16 cellular contexts compared by ENCODE assay signal in the genomic region with DNA sequence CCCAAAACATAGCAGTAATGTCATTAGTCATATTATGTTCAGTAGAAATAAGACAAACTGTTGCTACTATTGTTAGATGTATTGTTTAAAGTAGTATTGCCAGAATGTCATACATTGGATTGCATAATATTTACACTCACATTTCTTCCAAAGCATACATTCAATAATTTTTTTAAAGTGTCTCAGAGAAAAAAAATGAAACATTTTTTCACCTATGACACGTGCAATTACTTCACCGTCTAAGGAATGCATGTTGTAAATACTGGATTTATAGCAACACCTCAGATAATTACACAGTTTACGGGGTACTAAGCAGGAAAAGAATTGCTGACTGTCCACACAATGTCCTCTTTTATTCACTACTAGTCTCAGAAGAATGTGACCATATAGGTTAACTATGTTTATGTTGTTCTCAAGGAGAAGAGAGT.
DNase-seq lines count a peak whose midpoint lies in the region; ATAC-seq and TF ChIP-seq lines count a peak whose summit lies in the region.
"Had no signal": no experiment of that assay in that cellular context is flagged by ENCODE, and none has a peak within 500 bp of the region (broad histone marks: within the 10 kb centered on the region; RNA-seq: fewer than 3 reads in every experiment).

No MANE protein-coding gene starts in this region.

- H3K4me2 ChIP-seq in osteoblast (ENCODE audit: insufficient read depth, low read length): peak overlapping the region; percentile 25
- H3K4me2 ChIP-seq: BLaER1 treated with 17β-estradiol and CSF1 and Interleukin-3, amounts not matched to agents 10 nM and 100 nM had no signal

- in situ Hi-C loops in Panc1 (cut with HindIII; ENCODE audit: low pct_unique_long_range_greater_than_20kb, low sequenced_read_pairs): no loop called here

- no peaks in the 10 kb centered on the region for H3K79me2 ChIP-seq in osteoblast (ENCODE audit: insufficient read depth, low read length)

- intact Hi-C loops in Panc1 (cut with micrococcal nuclease; ENCODE audit: unreplicated experiment): no loop called here

- H3K4me3 ChIP-seq in Panc1 (ENCODE audit: low read depth in 2 of 2, low read length in 2 of 2) (no peak overlapping the region), osteoblast (ENCODE audit: insufficient read depth, low read length) (peak overlapping the region; percentile 8)
- H3K4me3 ChIP-seq: BLaER1 treated with 17β-estradiol and CSF1 and Interleukin-3, amounts not matched to agents 10 nM and 100 nM; psoas muscle had no signal

- H3K4me1 ChIP-seq in Panc1 (ENCODE audit: control insufficient read depth, insufficient read depth, low read length) (no peaks in the 10 kb centered on the region; the same call in 1 of the 2 replicates), osteoblast (ENCODE audit: insufficient read depth, low read length) (peaks cover 30% of the 10 kb centered on the region)
- H3K4me1 ChIP-seq: psoas muscle had no signal

- ATAC-seq in Panc1 (peak; percentile 70), GM19328 (IDR thresholded peaks at IDR 0.05; ENCODE audit: unreplicated experiment) (no peak)
- ATAC-seq: psoas muscle; stimulated activated naive B cell treated with anti-CD40 and anti-IgM and Interleukin-4, amounts not matched to agents 10 μg/mL and 1 μg/mL and 100 μg/mL, for 72 hours had no signal

- POLR2A ChIA-PET in Panc1 (lab: Charles Lee): no interaction called here

- peak overlapping the region; percentile 34; the same call in 1 of the 2 replicates for H3K27ac ChIP-seq in Panc1 (ENCODE audit: low read length)
- peak overlapping the region; percentile 17 for H3K27ac ChIP-seq in epithelial cell of prostate
- peak overlapping the region; percentile 54 for H3K27ac ChIP-seq in osteoblast (ENCODE audit: low read depth, low read length)
- H3K27ac ChIP-seq: BLaER1 treated with 17β-estradiol and CSF1 and Interleukin-3, amounts not matched to agents 10 nM and 100 nM; psoas muscle had no signal

- H3K9me3 ChIP-seq in Panc1 (ENCODE audit: control insufficient read depth, insufficient read depth, low read depth, low read length) (no peaks in the 10 kb centered on the region), osteoblast (ENCODE audit: low read depth, low read length) (no peaks in the 10 kb centered on the region)
- H3K9me3 ChIP-seq: psoas muscle had no signal

- H3K27me3 ChIP-seq in Panc1 (ENCODE audit: control insufficient read depth, insufficient read depth, low read length): no peaks in the 10 kb centered on the region
- no peaks in the 10 kb centered on the region for H3K27me3 ChIP-seq in osteoblast (ENCODE audit: insufficient read depth, low read length)
- H3K27me3 ChIP-seq: BLaER1 treated with 17β-estradiol and CSF1 and Interleukin-3, amounts not matched to agents 10 nM and 100 nM had no signal

- no TSS peak for BruUV-seq in Panc1 (replicated peaks; lab: Mats Ljungman, UMichigan)

- CTCF ChIA-PET in Panc1 (lab: Charles Lee): no interaction called here

- no peaks in the 10 kb centered on the region for H4K20me1 ChIP-seq in osteoblast (ENCODE audit: insufficient read depth, low read length)
- H4K20me1 ChIP-seq: BLaER1 treated with 17β-estradiol and CSF1 and Interleukin-3, amounts not matched to agents 10 nM and 100 nM had no signal

- H2AFZ ChIP-seq in osteoblast (ENCODE audit: low read length): no peak overlapping the region

- DNase-seq in EL (peak; percentile 80), Panc1 (ENCODE audit: low read depth, low spot score) (no peak), epithelial cell of prostate (ENCODE audit: low read depth, low spot score) (peak; percentile 40), osteoblast (ENCODE audit: insufficient read length, low spot score, missing footprints) (no peak), germinal center (ENCODE audit: low spot score) (no peak), dermis blood vessel endothelial cell (no peak)
- DNase-seq in activated CD4-positive, alpha-beta T cell treated with anti-CD3 and anti-CD28 coated beads for 48 hours: no peak
- DNase-seq: activated gamma-delta T cell treated with Interleukin-2 at 50 U/mL for 16 hours; erythroblast; GOT3; NCI-H2107; psoas muscle; stimulated activated CD4-positive, alpha-beta T cell treated with anti-CD3 and anti-CD28 coated beads, Interleukin-4, amount 100 ng/mL, for 4 hours; stimulated activated naive B cell treated with anti-CD40 and anti-IgM and Interleukin-4, amounts not matched to agents 10 μg/mL and 1 μg/mL and 100 μg/mL, for 72 hours had no signal

- TF ChIP-seq CTCF in Panc1 (IDR thresholded peaks at IDR 0.05) (no peak), osteoblast (IDR thresholded peaks at IDR 0.05; ENCODE audit: extremely low read depth, low read depth, low read length) (no peak)

- H3K36me3 ChIP-seq in Panc1 (ENCODE audit: control insufficient read depth, insufficient read depth, low read length): no peaks in the 10 kb centered on the region
- H3K36me3 ChIP-seq in osteoblast (ENCODE audit: insufficient read depth, low read length): no peaks in the 10 kb centered on the region
- H3K36me3 ChIP-seq: BLaER1 treated with 17β-estradiol and CSF1 and Interleukin-3, amounts not matched to agents 10 nM and 100 nM had no signal

Comparison
In these comparisons a context has a peak if more than half of its experiments do, and no peak if none do; other contexts are left out.
1. DNase-seq: peak in EL (single experiment) and epithelial cell of prostate (single experiment); none in Panc1 (single experiment), osteoblast (single experiment), germinal center (single experiment), activated CD4-positive, alpha-beta T cell treated with anti-CD3 and anti-CD28 coated beads for 48 hours (single experiment) and dermis blood vessel endothelial cell (single experiment).
2. Peak in every context shown above with its lines, with median percentiles within 50 percentile points of each other: H3K27ac ChIP-seq.